ENCODE assay signal across 8 cellular contexts in genomic region chr1:107936498-107937481, GRCh38. TPM values are rescaled to one million over a fixed set of nuclear protein-coding genes. Genes with fewer than 3 reads are reported as not detected.
DNase-seq lines count a peak whose midpoint lies in the region; TF ChIP-seq lines count a peak whose summit lies in the region.

No MANE protein-coding gene starts in this region.

- no TSS peak for BruUV-seq in Calu3 (replicated peaks; lab: Mats Ljungman, UMichigan)

- H3K9me3 Mint-ChIP-seq in Calu3 (ENCODE audit: low read depth, unreplicated experiment), result peaks cover 4% of the 10 kb centered on the region

- peaks cover 17% of the 10 kb centered on the region for H3K4me1 Mint-ChIP-seq in Calu3 (ENCODE audit: low read depth, unreplicated experiment)

- H3K27me3 ChIP-seq in MG63, result no peaks in the 10 kb centered on the region

- no peaks in the 10 kb centered on the region for H3K9me3 ChIP-seq in MG63

- no peak for TF ChIP-seq CTCF in Calu3 (IDR thresholded peaks at IDR 0.05; ENCODE audit: unreplicated experiment)

- H3K36me3 Mint-ChIP-seq in Calu3 (ENCODE audit: insufficient read depth, unreplicated experiment), result peaks cover 5% of the 10 kb centered on the region

- H3K27me3 Mint-ChIP-seq in Calu3 (ENCODE audit: unreplicated experiment), result peaks cover 12% of the 10 kb centered on the region

- no peak overlapping the region for H3K4me3 ChIP-seq in MG63

- DNase-seq in Calu3, result peak; percentile 61
- DNase-seq in H4 (ENCODE audit: low spot score), result peak; percentile 94
- peak; percentile 97 for DNase-seq in MG63
- DNase-seq in activated CD8-positive, alpha-beta memory T cell treated with anti-CD3 and anti-CD28 coated beads for 4 hours (ENCODE audit: low read depth in 2 of 2), result peak; percentile 20 to 27
- DNase-seq in fibroblast of the conjunctiva (ENCODE audit: low read depth), result peak; percentile 78
- DNase-seq in renal cortical epithelial cell (ENCODE audit: low read depth), result peak; percentile 99
- no peak for DNase-seq in superior temporal gyrus (ENCODE audit: extremely low spot score)
- no peak for DNase-seq in NCI-H2196 (lab: John Stamatoyannopoulos, UW; ENCODE audit: unreplicated experiment)

- CTCF ChIA-PET in Calu3 (lab: Charles Lee), result interaction anchor here (0.6 kb wide), 1 partner anchor 190 kb away, joined by 3 read pairs; no protein-coding TSS in a partner anchor

- intact Hi-C loops in Calu3 (cut with micrococcal nuclease; ENCODE audit: unreplicated experiment), result loop anchor here (10.0 kb wide), 1 partner anchor 62 kb away; no protein-coding TSS in a partner anchor

- H3K27ac Mint-ChIP-seq in Calu3 (ENCODE audit: unreplicated experiment), result peak overlapping the region; percentile 30

- no peaks in the 10 kb centered on the region for H3K36me3 ChIP-seq in MG63

- H3K4me3 Mint-ChIP-seq in Calu3 (ENCODE audit: low read depth, unreplicated experiment), result peak overlapping the region; percentile 34

RNA-seq across cellular contexts. Expression of gene VAV3, which starts 28.2 kb away (rescaled TPM):
- total RNA-seq in Calu3 (2022) (33.3 and 38.2 TPM in 2 replicates), renal cortical epithelial cell (4.7 and 126 TPM in 2 replicates)
- 23.7 and 40.5 TPM in 2 replicates for total RNA-seq in H4 (2014; rRNA removed; shearing (Covaris generic))
- total RNA-seq in MG63 (2014; rRNA removed; shearing (Covaris generic); ENCODE audit: low replicate concordance), result 0.30 and 0.57 TPM in 2 replicates

Comparison
In these comparisons a context has a peak if more than half of its experiments do, and no peak if none do; other contexts are left out.
1. DNase-seq: peak in Calu3 (single experiment), H4 (single experiment), MG63 (single experiment), activated CD8-positive, alpha-beta memory T cell treated with anti-CD3 and anti-CD28 coated beads for 4 hours (2 of 2), fibroblast of the conjunctiva (single experiment) and renal cortical epithelial cell (single experiment); none in superior temporal gyrus (single experiment) and NCI-H2196 (single experiment).